ENCODE assay signal across 8 cellular contexts in genomic region chr2:207625014-207625755, GRCh38. TPM values are rescaled to one million over a fixed set of nuclear protein-coding genes. Genes with fewer than 3 reads are reported as not detected.
DNase-seq lines count a peak whose midpoint lies in the region; ATAC-seq lines count a peak whose summit lies in the region.

Gene METTL21A, minus strand, starts transcription at chr2:207625394. Its CDS starts 1,019 bp downstream, at chr2:207624375.

- no peaks in the 10 kb centered on the region for H3K4me1 ChIP-seq in endocrine pancreas (ENCODE audit: control insufficient read depth, insufficient read depth, low read length)

- no peaks in the 10 kb centered on the region for H3K27me3 ChIP-seq in endocrine pancreas (ENCODE audit: control insufficient read depth, insufficient read depth, low read length)

- ATAC-seq in GM21367 (IDR thresholded peaks at IDR 0.05; ENCODE audit: unreplicated experiment), result peak; percentile 55

- H3K4me3 ChIP-seq in endocrine pancreas (ENCODE audit: control insufficient read depth, insufficient read depth, low read length), result peak within 1 kb of the TSS; percentile 77

- no peaks in the 10 kb centered on the region for H3K9me3 ChIP-seq in endocrine pancreas (ENCODE audit: control insufficient read depth, low read length)

- no peaks in the 10 kb centered on the region for H3K36me3 ChIP-seq in endocrine pancreas (ENCODE audit: control insufficient read depth, insufficient read depth, low read length)

- H3K9ac ChIP-seq in endocrine pancreas (ENCODE audit: control insufficient read depth, insufficient read depth, low read length), result peak within 1 kb of the TSS; percentile 90

- DNase-seq in Caki2 (ENCODE audit: low read depth) (peak; percentile 94), HT1080 (ENCODE audit: low read depth) (peak; percentile 89), NOMO-1 treated with dmso at 0.1 percent for 144 hours (lab: John Stamatoyannopoulos, UW; ENCODE audit: unreplicated experiment) (peak; percentile 93), mesenteric fat pad (ENCODE audit: low spot score) (peak; percentile 95)
- DNase-seq in activated CD8-positive, alpha-beta memory T cell treated with anti-CD3 and anti-CD28 coated beads for 48 hours (ENCODE audit: low read depth in 2 of 3, low spot score in 2 of 3), result peak; percentile 73 to 93 (median 77)
- DNase-seq in stimulated activated CD8-positive, alpha-beta memory T cell treated with anti-CD3 and anti-CD28 coated beads, Interleukin-15, amount 100 ng/mL, for 4 hours (ENCODE audit: low read depth in 2 of 2), result peak; percentile 94 to 97

- in situ Hi-C loops in Caki2 (cut with HindIII; ENCODE audit: low pct_unique_long_range_greater_than_20kb, low sequenced_read_pairs), result no loop called here

RNA-seq across cellular contexts. Expression of gene METTL21A, which starts in this region (rescaled TPM):
- 145 and 161 TPM in 2 replicates for total RNA-seq in Caki2 (2014; rRNA removed; shearing (Covaris generic); ENCODE audit: low replicate concordance)
- 22.2 and 29.0 TPM in 2 replicates for total RNA-seq in HT1080 (2014; rRNA removed; shearing (Covaris generic))
- polyA plus RNA-seq in HT1080 (2015; cell fraction: cytosol; rRNA removed), result 33.9 and 35.1 TPM in 2 replicates
- polyA plus RNA-seq in HT1080 (2015; cell fraction: nucleus; rRNA removed), result 11.4 and 11.7 TPM in 2 replicates
- total RNA-seq in mesenteric fat pad, result 16.3 TPM

Comparison
In these comparisons a context has a peak if more than half of its experiments do, and no peak if none do; other contexts are left out.
1. Peak in every context shown above with its lines: DNase-seq, ATAC-seq and H3K4me3 ChIP-seq.